ENCODE assay signal across 13 cellular contexts in the genomic region with DNA sequence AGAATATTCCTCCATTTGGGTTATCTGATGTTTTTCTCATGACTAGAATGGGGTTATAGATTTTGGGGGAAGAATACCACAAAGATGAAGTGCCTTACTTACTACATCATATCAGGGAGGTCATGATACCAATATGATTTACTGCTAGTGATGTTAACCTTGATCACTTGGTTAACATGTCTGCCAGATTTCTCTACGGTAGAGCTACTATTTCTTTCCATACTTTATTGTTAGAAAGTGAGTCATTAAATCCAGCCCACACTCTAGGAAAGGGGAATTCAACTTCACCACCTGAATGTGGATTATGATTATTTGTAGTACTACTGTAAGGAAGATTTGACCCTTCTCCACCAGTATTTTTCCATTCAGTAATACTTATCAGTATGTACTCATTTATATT.
DNase-seq lines count a peak whose midpoint lies in the region; ATAC-seq and TF ChIP-seq lines count a peak whose summit lies in the region.
"Had no signal": no experiment of that assay in that cellular context is flagged by ENCODE, and none has a peak within 500 bp of the region (broad histone marks: within the 10 kb centered on the region; RNA-seq: fewer than 3 reads in every experiment).

No MANE protein-coding gene starts in this region.

- peaks cover 0 to 5% of the 10 kb centered on the region in 2 donors for H3K4me1 ChIP-seq in breast epithelium

- TF ChIP-seq POLR2A in breast epithelium (IDR thresholded peaks at IDR 0.05), result no peak

- H3K4me1 Mint-ChIP-seq in MCF 10A (ENCODE audit: insufficient read depth, unreplicated experiment), result peaks cover 24% of the 10 kb centered on the region
- peaks cover 30% of the 10 kb centered on the region for H3K4me1 Mint-ChIP-seq in WTC11
- H3K4me1 Mint-ChIP-seq in stimulated activated naive B cell treated with anti-CD40 and anti-IgM and Interleukin-4, amounts not matched to agents 10 μg/mL and 1 μg/mL and 100 μg/mL, for 72 hours, result peaks cover 26 to 50% of the 10 kb centered on the region in 2 donors

- CTCF ChIA-PET in MCF 10A (lab: Yijun Ruan, JAX), result interaction anchor here (1.1 to 1.3 kb wide), 2 partner anchors 29 to 39 kb away, joined by 4 read pairs; no protein-coding TSS in a partner anchor
- CTCF ChIA-PET in WTC11 (lab: Charles Lee), result no interaction called here

- no peaks in the 10 kb centered on the region for H3K9me3 ChIP-seq in breast epithelium

- H3K27ac ChIP-seq in breast epithelium, result no peak overlapping the region

- H3K36me3 Mint-ChIP-seq in MCF 10A (ENCODE audit: insufficient read depth, unreplicated experiment), result no peaks in the 10 kb centered on the region
- no peaks in the 10 kb centered on the region for H3K36me3 Mint-ChIP-seq in WTC11
- H3K36me3 Mint-ChIP-seq in stimulated activated naive B cell treated with anti-CD40 and anti-IgM and Interleukin-4, amounts not matched to agents 10 μg/mL and 1 μg/mL and 100 μg/mL, for 72 hours, result peaks cover 10 to 12% of the 10 kb centered on the region in 2 donors

- no peaks in the 10 kb centered on the region for H3K27me3 ChIP-seq in breast epithelium

- POLR2A ChIA-PET in MCF 10A (lab: Yijun Ruan, JAX), result interaction anchor here (1.0 kb wide), 1 partner anchor 12 kb away, joined by 3 read pairs; no protein-coding TSS in a partner anchor
- POLR2A ChIA-PET in WTC11 (lab: Charles Lee), result no interaction called here

- no peaks in the 10 kb centered on the region for H3K36me3 ChIP-seq in breast epithelium

- intact Hi-C loops in MCF 10A (cut with micrococcal nuclease), result no loop called here
- intact Hi-C loops in breast epithelium (cut with DNase I; ENCODE audit: low total_unique reads), result no loop called here

- no peaks in the 10 kb centered on the region for H3K9me3 Mint-ChIP-seq in MCF 10A (ENCODE audit: unreplicated experiment)
- no peaks in the 10 kb centered on the region for H3K9me3 Mint-ChIP-seq in WTC11
- H3K9me3 Mint-ChIP-seq in stimulated activated naive B cell treated with anti-CD40 and anti-IgM and Interleukin-4, amounts not matched to agents 10 μg/mL and 1 μg/mL and 100 μg/mL, for 72 hours, result no peaks in the 10 kb centered on the region

- no TSS peak for BruUV-seq in MCF 10A (replicated peaks; lab: Mats Ljungman, UMichigan)

- H3K4me3 ChIP-seq in breast epithelium, result no peak overlapping the region

- DNase-seq in MCF 10A (ENCODE audit: unreplicated experiment) (peak; percentile 21), breast epithelium (ENCODE audit: low spot score in 2 of 2) (no peak), WTC11 (ENCODE audit: low spot score) (no peak), glomerular visceral epithelial cell (ENCODE audit: extremely low spot score) (peak; percentile 21), activated gamma-delta T cell treated with Interleukin-2 at 50 U/mL for 16 hours (no peak), NCI-H748 treated with DMSO at 0.1 percent for 48 hours (lab: John Stamatoyannopoulos, UW) (no peak)
- no peak for DNase-seq in stimulated activated naive B cell treated with anti-CD40 and anti-IgM and Interleukin-4, amounts not matched to agents 10 μg/mL and 1 μg/mL and 100 μg/mL, for 72 hours
- DNase-seq: AML-193; cerebellar nuclear complex; Karpas-422; NCI-H2029; stimulated activated naive CD4-positive, alpha-beta T cell had no signal

- no peak overlapping the region for H3K27ac Mint-ChIP-seq in MCF 10A (ENCODE audit: low read depth, unreplicated experiment)
- H3K27ac Mint-ChIP-seq in WTC11, result peak overlapping the region; percentile 8
- peak overlapping the region; percentile 70 for H3K27ac Mint-ChIP-seq in stimulated activated naive B cell treated with anti-CD40 and anti-IgM and Interleukin-4, amounts not matched to agents 10 μg/mL and 1 μg/mL and 100 μg/mL, for 72 hours

- TF ChIP-seq CTCF in MCF 10A (IDR thresholded peaks at IDR 0.05; ENCODE audit: unreplicated experiment) (no peak), breast epithelium (IDR thresholded peaks at IDR 0.05) (no peak), WTC11 (IDR thresholded peaks at IDR 0.05) (no peak)

- no peak for ATAC-seq in WTC11
- ATAC-seq in stimulated activated naive B cell treated with anti-CD40 and anti-IgM and Interleukin-4, amounts not matched to agents 10 μg/mL and 1 μg/mL and 100 μg/mL, for 72 hours (replicated peaks), result peak in 1 of 2 donors; percentile 46
- ATAC-seq in HG03139 (IDR thresholded peaks at IDR 0.05; ENCODE audit: unreplicated experiment), result no peak

- H3K27me3 Mint-ChIP-seq in MCF 10A (ENCODE audit: insufficient read depth, unreplicated experiment) (no peaks in the 10 kb centered on the region), WTC11 (ENCODE audit: low read depth) (no peaks in the 10 kb centered on the region)
- H3K27me3 Mint-ChIP-seq in stimulated activated naive B cell treated with anti-CD40 and anti-IgM and Interleukin-4, amounts not matched to agents 10 μg/mL and 1 μg/mL and 100 μg/mL, for 72 hours, result no peaks in the 10 kb centered on the region

- H3K4me3 Mint-ChIP-seq in MCF 10A (ENCODE audit: unreplicated experiment), result no peak overlapping the region
- no peak overlapping the region for H3K4me3 Mint-ChIP-seq in WTC11
- H3K4me3 Mint-ChIP-seq in stimulated activated naive B cell treated with anti-CD40 and anti-IgM and Interleukin-4, amounts not matched to agents 10 μg/mL and 1 μg/mL and 100 μg/mL, for 72 hours, result peak overlapping the region in 1 of 2 donors; percentile 35

TF ChIP-seq in WTC11, 78 proteins besides CTCF, POLR2A, EP300 and RAD21 (continues in another document):
- TF ChIP-seq NFATC4 (CRISPR knock-in tag; IDR thresholded peaks at IDR 0.05) (no peak), CREM (CRISPR knock-in tag; IDR thresholded peaks at IDR 0.05) (no peak), EMX1 (CRISPR knock-in tag; IDR thresholded peaks at IDR 0.05) (no peak), ZNF232 (CRISPR knock-in tag; IDR thresholded peaks at IDR 0.05) (no peak), TEAD1 (CRISPR knock-in tag; IDR thresholded peaks at IDR 0.05) (no peak), SMAD4 (CRISPR knock-in tag; IDR thresholded peaks at IDR 0.05) (no peak)
- TF ChIP-seq, protein P1, sequence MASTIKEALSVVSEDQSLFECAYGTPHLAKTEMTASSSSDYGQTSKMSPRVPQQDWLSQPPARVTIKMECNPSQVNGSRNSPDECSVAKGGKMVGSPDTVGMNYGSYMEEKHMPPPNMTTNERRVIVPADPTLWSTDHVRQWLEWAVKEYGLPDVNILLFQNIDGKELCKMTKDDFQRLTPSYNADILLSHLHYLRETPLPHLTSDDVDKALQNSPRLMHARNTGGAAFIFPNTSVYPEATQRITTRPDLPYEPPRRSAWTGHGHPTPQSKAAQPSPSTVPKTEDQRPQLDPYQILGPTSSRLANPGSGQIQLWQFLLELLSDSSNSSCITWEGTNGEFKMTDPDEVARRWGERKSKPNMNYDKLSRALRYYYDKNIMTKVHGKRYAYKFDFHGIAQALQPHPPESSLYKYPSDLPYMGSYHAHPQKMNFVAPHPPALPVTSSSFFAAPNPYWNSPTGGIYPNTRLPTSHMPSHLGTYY (CRISPR knock-in tag; IDR thresholded peaks at IDR 0.05), result no peak
- TF ChIP-seq, protein P2, sequence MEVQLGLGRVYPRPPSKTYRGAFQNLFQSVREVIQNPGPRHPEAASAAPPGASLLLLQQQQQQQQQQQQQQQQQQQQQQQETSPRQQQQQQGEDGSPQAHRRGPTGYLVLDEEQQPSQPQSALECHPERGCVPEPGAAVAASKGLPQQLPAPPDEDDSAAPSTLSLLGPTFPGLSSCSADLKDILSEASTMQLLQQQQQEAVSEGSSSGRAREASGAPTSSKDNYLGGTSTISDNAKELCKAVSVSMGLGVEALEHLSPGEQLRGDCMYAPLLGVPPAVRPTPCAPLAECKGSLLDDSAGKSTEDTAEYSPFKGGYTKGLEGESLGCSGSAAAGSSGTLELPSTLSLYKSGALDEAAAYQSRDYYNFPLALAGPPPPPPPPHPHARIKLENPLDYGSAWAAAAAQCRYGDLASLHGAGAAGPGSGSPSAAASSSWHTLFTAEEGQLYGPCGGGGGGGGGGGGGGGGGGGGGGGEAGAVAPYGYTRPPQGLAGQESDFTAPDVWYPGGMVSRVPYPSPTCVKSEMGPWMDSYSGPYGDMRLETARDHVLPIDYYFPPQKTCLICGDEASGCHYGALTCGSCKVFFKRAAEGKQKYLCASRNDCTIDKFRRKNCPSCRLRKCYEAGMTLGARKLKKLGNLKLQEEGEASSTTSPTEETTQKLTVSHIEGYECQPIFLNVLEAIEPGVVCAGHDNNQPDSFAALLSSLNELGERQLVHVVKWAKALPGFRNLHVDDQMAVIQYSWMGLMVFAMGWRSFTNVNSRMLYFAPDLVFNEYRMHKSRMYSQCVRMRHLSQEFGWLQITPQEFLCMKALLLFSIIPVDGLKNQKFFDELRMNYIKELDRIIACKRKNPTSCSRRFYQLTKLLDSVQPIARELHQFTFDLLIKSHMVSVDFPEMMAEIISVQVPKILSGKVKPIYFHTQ (CRISPR knock-in tag; IDR thresholded peaks at IDR 0.05), result no peak
- TF ChIP-seq, protein P3, sequence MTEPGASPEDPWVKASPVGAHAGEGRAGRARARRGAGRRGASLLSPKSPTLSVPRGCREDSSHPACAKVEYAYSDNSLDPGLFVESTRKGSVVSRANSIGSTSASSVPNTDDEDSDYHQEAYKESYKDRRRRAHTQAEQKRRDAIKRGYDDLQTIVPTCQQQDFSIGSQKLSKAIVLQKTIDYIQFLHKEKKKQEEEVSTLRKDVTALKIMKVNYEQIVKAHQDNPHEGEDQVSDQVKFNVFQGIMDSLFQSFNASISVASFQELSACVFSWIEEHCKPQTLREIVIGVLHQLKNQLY (CRISPR knock-in tag; IDR thresholded peaks at IDR 0.05), result no peak
- TF ChIP-seq, protein P4, sequence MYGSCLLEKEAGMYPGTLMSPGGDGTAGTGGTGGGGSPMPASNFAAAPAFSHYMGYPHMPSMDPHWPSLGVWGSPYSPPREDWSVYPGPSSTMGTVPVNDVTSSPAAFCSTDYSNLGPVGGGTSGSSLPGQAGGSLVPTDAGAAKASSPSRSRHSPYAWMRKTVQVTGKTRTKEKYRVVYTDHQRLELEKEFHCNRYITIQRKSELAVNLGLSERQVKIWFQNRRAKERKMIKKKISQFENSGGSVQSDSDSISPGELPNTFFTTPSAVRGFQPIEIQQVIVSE (CRISPR knock-in tag; IDR thresholded peaks at IDR 0.05; ENCODE audit: borderline replicate concordance), result no peak
- TF ChIP-seq, protein P5, sequence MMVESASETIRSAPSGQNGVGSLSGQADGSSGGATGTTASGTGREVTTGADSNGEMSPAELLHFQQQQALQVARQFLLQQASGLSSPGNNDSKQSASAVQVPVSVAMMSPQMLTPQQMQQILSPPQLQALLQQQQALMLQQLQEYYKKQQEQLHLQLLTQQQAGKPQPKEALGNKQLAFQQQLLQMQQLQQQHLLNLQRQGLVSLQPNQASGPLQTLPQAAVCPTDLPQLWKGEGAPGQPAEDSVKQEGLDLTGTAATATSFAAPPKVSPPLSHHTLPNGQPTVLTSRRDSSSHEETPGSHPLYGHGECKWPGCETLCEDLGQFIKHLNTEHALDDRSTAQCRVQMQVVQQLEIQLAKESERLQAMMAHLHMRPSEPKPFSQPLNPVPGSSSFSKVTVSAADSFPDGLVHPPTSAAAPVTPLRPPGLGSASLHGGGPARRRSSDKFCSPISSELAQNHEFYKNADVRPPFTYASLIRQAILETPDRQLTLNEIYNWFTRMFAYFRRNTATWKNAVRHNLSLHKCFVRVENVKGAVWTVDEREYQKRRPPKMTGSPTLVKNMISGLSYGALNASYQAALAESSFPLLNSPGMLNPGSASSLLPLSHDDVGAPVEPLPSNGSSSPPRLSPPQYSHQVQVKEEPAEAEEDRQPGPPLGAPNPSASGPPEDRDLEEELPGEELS (CRISPR knock-in tag; IDR thresholded peaks at IDR 0.05), result no peak

Comparison
In these comparisons a context has a peak if more than half of its experiments do, and no peak if none do; other contexts are left out.
1. DNase-seq: peak in MCF 10A (single experiment) and glomerular visceral epithelial cell (single experiment); none in breast epithelium (0 of 2), WTC11 (single experiment), stimulated activated naive B cell treated with anti-CD40 and anti-IgM and Interleukin-4, amounts not matched to agents 10 μg/mL and 1 μg/mL and 100 μg/mL, for 72 hours (single experiment), activated gamma-delta T cell treated with Interleukin-2 at 50 U/mL for 16 hours (single experiment) and NCI-H748 treated with DMSO at 0.1 percent for 48 hours (single experiment).